ENCODE assay signal across 20 cellular contexts in the genomic region with DNA sequence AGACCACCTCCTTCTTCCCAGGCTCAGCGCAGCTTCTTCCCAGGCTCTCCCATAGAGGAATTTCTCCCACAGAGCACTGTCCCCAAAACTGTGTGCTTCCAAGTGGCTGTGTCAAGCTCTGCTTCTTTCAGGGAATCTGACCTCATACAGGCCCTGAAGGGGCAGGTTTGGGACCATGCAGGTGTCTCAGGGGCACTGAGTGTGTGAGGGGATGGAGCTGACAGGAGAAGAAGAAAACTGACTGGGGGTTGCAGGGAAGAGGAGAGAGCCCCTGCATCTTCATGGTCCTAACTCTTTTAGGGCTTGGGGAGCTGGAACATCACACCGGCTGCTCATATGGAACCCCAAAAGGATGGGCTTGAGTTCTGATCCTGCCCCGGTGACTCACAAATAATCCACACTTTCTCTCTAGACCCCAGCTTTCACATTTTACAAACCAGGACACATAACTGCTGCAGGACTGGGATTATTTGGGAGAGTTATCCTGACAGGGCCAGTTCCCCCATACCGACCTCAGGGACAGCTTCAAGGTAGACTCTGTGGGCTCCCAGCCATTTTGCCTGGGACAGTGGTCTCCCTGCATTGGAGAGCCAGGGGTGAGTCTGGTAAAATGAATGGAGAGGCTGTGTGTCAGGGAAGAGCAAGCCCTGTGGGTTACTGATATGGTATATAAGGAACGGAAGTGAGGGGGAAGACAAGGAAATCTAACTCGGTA.
"Had no signal": no experiment of that assay in that cellular context is flagged by ENCODE, and none has a peak within 500 bp of the region (broad histone marks: within the 10 kb centered on the region; RNA-seq: fewer than 3 reads in every experiment).

No MANE protein-coding gene starts in this region.

- H3K79me2 ChIP-seq: parathyroid adenoma had no signal

- H3K36me3 ChIP-seq: breast epithelium, gastrocnemius medialis, left ventricle myocardium inferior, uterus had no signal

- H3K27me3 ChIP-seq: breast epithelium, gastrocnemius medialis, uterus had no signal

- DNase-seq: activated B cell treated with CpG ODN at 0.5 μM for 24 hours; activated CD4-positive, alpha-beta memory T cell treated with anti-CD3 and anti-CD28 coated beads, Interleukin-2, amount 10 ng/mL, durations not matched to agents 7 days and 5 days; activated CD4-positive, alpha-beta T cell treated with anti-CD3 and anti-CD28 coated beads for 48 hours; activated CD8-positive, alpha-beta memory T cell treated with anti-CD3 and anti-CD28 coated beads, Interleukin-2, amount 50 U/mL, for 48 hours; gastrocnemius medialis; head of caudate nucleus; kidney; left ventricle myocardium inferior; mammary epithelial cell; naive B cell; SK-N-SH; stimulated activated CD4-positive, alpha-beta T cell treated with anti-CD3 and anti-CD28 coated beads, Interleukin-4, amount 100 ng/mL, for 24 hours; uterus had no signal

- H3K4me1 ChIP-seq: breast epithelium, gastrocnemius medialis, parathyroid adenoma, uterus had no signal

- H3K9me3 ChIP-seq: breast epithelium, gastrocnemius medialis, SK-N-SH, uterus had no signal

- FAIRE-seq: astrocyte, kidney had no signal

- H3K27ac ChIP-seq: breast epithelium, coronary artery, gastrocnemius medialis, left ventricle myocardium inferior, parathyroid adenoma, uterus had no signal

- H3K36me3 Mint-ChIP-seq: stimulated activated effector memory CD8-positive, alpha-beta T cell treated with anti-CD3 and anti-CD28 coated beads, Interleukin-12 subunit alpha, Interleukin-12 subunit beta, amount 100 ng/mL, for 72 hours had no signal

- ATAC-seq: gastrocnemius medialis; sciatic nerve; stimulated activated effector memory CD8-positive, alpha-beta T cell treated with anti-CD3 and anti-CD28 coated beads, Interleukin-12 subunit alpha, Interleukin-12 subunit beta, amount 100 ng/mL, for 72 hours had no signal

- H3K4me2 ChIP-seq: SK-N-SH, smooth muscle cell had no signal

- H2AFZ ChIP-seq: parathyroid adenoma had no signal

- H3K4me3 ChIP-seq: breast epithelium, coronary artery, gastrocnemius medialis, left ventricle myocardium inferior, smooth muscle cell, uterus had no signal

- H3K9me2 ChIP-seq: SK-N-SH had no signal

- H3K27ac Mint-ChIP-seq: activated B cell treated with CpG ODN at 0.5 μM for 24 hours; activated CD4-positive, alpha-beta memory T cell treated with anti-CD3 and anti-CD28 coated beads, Interleukin-2, amount 10 ng/mL, durations not matched to agents 7 days and 5 days had no signal

- H3K9ac ChIP-seq: parathyroid adenoma, SK-N-SH had no signal

- H3K4me3 Mint-ChIP-seq: activated B cell treated with CpG ODN at 0.5 μM for 24 hours; activated CD4-positive, alpha-beta memory T cell treated with anti-CD3 and anti-CD28 coated beads, Interleukin-2, amount 10 ng/mL, durations not matched to agents 7 days and 5 days; naive B cell; stimulated activated effector memory CD8-positive, alpha-beta T cell treated with anti-CD3 and anti-CD28 coated beads, Interleukin-12 subunit alpha, Interleukin-12 subunit beta, amount 100 ng/mL, for 72 hours had no signal
